1 cellular context compared by ENCODE assay signal in the genomic region with DNA sequence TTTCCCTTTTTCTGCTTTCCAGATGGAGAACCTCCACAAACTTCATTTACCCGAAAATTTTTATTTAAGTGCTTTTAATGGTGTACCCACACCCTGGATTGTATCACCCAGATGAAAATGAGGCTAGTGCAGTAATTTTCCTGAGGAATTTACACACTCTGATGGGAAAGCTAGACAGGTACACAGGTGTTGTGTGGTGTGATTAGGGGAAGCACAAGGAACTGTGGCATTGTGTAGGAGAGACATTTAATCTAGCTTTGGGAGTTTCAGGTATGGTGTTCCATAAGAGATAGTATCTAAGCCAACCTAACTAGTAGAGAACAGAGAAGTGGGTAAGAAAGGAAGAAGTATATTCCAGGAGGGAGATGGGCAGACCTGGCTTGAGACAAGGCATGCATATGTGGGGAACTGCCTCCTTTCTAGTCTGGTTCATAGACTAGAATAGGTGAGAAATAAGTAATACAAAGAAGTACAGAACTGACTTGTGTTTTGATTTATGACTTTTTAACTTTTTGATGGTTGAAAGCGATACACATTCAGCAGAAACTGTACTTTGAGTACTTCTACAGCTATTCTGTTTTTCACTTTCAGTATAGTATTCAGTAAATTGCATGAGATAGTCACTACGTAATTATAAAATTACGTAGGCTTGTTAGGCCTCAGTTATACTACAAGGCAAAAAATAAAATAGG.
TF ChIP-seq lines count a peak whose summit lies in the region.

No MANE protein-coding gene starts in this region.

TF ChIP-seq in GM12878, 131 proteins besides CTCF, POLR2A, EP300 and RAD21 (continued from another document):
- TF ChIP-seq ASH2L (IDR thresholded peaks at IDR 0.05; ENCODE audit: borderline replicate concordance, low read depth) = no peak
